25 cellular contexts compared by ENCODE assay signal in the genomic region with DNA sequence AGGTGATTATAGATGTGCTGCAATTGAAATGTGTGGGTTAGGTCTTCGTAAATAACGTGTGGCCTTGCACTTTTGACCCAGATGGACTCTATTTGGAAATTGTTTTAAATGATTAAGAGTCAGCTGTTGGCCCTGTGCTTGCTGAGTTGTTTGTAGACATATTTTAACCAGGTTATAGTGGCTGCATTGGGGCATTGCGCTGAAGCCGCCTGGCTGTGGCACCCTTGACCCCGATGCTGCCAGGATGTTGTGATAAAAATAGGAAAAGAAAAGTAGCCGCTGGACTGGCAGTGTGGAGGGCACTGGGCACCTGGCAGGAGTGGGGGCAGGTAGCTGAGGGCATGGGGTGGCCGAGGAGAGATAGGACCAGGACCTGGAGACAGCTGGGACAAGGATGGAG.
"Had no signal": no experiment of that assay in that cellular context is flagged by ENCODE, and none has a peak within 500 bp of the region (broad histone marks: within the 10 kb centered on the region; RNA-seq: fewer than 3 reads in every experiment).

No MANE protein-coding gene starts in this region.

- H3K4me3 Mint-ChIP-seq: naive B cell, nephron had no signal

- H3K9me3 ChIP-seq: esophagus muscularis mucosa, gastrocnemius medialis, heart right ventricle, left ventricle myocardium inferior, ovary, stomach, thoracic aorta, transverse colon had no signal

- DNase-seq: cerebellar nuclear complex; effector CD8-positive, alpha-beta T cell; gastrocnemius medialis; heart right ventricle; hypothalamus; kidney glomerular epithelial cell; left ventricle myocardium inferior; mesendoderm; naive B cell; nucleus accumbens; stimulated activated CD4-positive, alpha-beta T cell treated with anti-CD3 and anti-CD28 coated beads, Interleukin-2, amount 100 ng/mL, for 24 hours; stimulated activated CD4-positive, alpha-beta T cell treated with anti-CD3 and anti-CD28 coated beads, Interleukin-4, amount 100 ng/mL, for 4 hours; stimulated activated naive CD4-positive, alpha-beta T cell; stomach; substantia nigra; transverse colon had no signal

- H3K4me3 ChIP-seq: cardiac muscle cell, coronary artery, esophagus muscularis mucosa, gastrocnemius medialis, heart right ventricle, left ventricle myocardium inferior, ovary, stomach, thoracic aorta, transverse colon had no signal

- H3K27me3 Mint-ChIP-seq: naive B cell, progenitor cell of endocrine pancreas had no signal

- H3K4me1 Mint-ChIP-seq: nephron had no signal

- H3K9me3 Mint-ChIP-seq: nephron had no signal

- H3K27ac Mint-ChIP-seq: naive B cell, nephron, progenitor cell of endocrine pancreas had no signal

- H3K4me1 ChIP-seq: esophagus muscularis mucosa, gastrocnemius medialis, heart right ventricle, left ventricle myocardium inferior, stomach, transverse colon had no signal

- H3K27ac ChIP-seq: cardiac muscle cell, coronary artery, epithelial cell of prostate, esophagus muscularis mucosa, gastrocnemius medialis, heart right ventricle, left ventricle myocardium inferior, ovary, stomach, thoracic aorta, transverse colon had no signal

- H3K36me3 ChIP-seq: ovary, thoracic aorta, transverse colon had no signal

- ATAC-seq: gastrocnemius medialis, heart right ventricle, right cardiac atrium had no signal

- H3K27me3 ChIP-seq: cardiac muscle cell, esophagus muscularis mucosa, gastrocnemius medialis, heart right ventricle, ovary, stomach, transverse colon had no signal
